In genomic region chr5:141747152-141747640, GRCh38 we compare ENCODE assay signal across 8 cellular contexts.
DNase-seq lines count a peak whose midpoint lies in the region; ATAC-seq and TF ChIP-seq lines count a peak whose summit lies in the region.

No MANE protein-coding gene starts in this region.

- peak; percentile 90 to 91 for ATAC-seq in left cardiac atrium

- no peak overlapping the region for H3K27ac ChIP-seq in WERI-Rb-1

- no peak for TF ChIP-seq CTCF in WERI-Rb-1 (IDR thresholded peaks at IDR 0.05; ENCODE audit: low read depth, low read length)
- TF ChIP-seq CTCF in GM10248 (IDR thresholded peaks at IDR 0.05; ENCODE audit: control extremely low read depth, extremely low read depth, low read depth, missing control alignments) = no peak

- no peaks in the 10 kb centered on the region for H3K4me1 Mint-ChIP-seq in activated CD4-positive, alpha-beta T cell treated with anti-CD3 and anti-CD28 coated beads, Interleukin-2, amount 10 ng/mL, durations not matched to agents 7 days and 5 days
- no peaks in the 10 kb centered on the region for H3K4me1 Mint-ChIP-seq in activated CD4-positive, alpha-beta T cell treated with anti-CD3 and anti-CD28 coated beads, Interleukin-2, amount 10 ng/mL, durations not matched to agents 24 days and 14 days

- no peaks in the 10 kb centered on the region for H3K27me3 ChIP-seq in WERI-Rb-1 (ENCODE audit: insufficient read depth, low read depth, severe bottlenecking)

- H3K9me3 ChIP-seq in WERI-Rb-1 (ENCODE audit: severe bottlenecking) = no peaks in the 10 kb centered on the region

- no peak overlapping the region for H3K27ac Mint-ChIP-seq in activated CD4-positive, alpha-beta T cell treated with anti-CD3 and anti-CD28 coated beads, Interleukin-2, amount 10 ng/mL, durations not matched to agents 7 days and 5 days
- no peak overlapping the region for H3K27ac Mint-ChIP-seq in activated CD4-positive, alpha-beta T cell treated with anti-CD3 and anti-CD28 coated beads, Interleukin-2, amount 10 ng/mL, durations not matched to agents 24 days and 14 days

- no peaks in the 10 kb centered on the region for H3K36me3 ChIP-seq in WERI-Rb-1

- no peak overlapping the region for H3K4me3 Mint-ChIP-seq in activated CD4-positive, alpha-beta T cell treated with anti-CD3 and anti-CD28 coated beads, Interleukin-2, amount 10 ng/mL, durations not matched to agents 7 days and 5 days
- no peak overlapping the region for H3K4me3 Mint-ChIP-seq in activated CD4-positive, alpha-beta T cell treated with anti-CD3 and anti-CD28 coated beads, Interleukin-2, amount 10 ng/mL, durations not matched to agents 24 days and 14 days

- DNase-seq in EH (ENCODE audit: low read depth) (peak; percentile 59), NCI-H1436 (lab: John Stamatoyannopoulos, UW) (peak; percentile 95), WERI-Rb-1 (peak; percentile 97), left cardiac atrium (peak; percentile 85), skeletal muscle cell (ENCODE audit: low read depth) (peak; percentile 11), GM10248 (ENCODE audit: extremely low spot score) (no peak)
- DNase-seq in activated CD4-positive, alpha-beta T cell treated with anti-CD3 and anti-CD28 coated beads, Interleukin-2, amount 10 ng/mL, durations not matched to agents 7 days and 5 days = no peak
- no peak for DNase-seq in activated CD4-positive, alpha-beta T cell treated with anti-CD3 and anti-CD28 coated beads, Interleukin-2, amount 10 ng/mL, durations not matched to agents 24 days and 14 days

- intact Hi-C loops in left cardiac atrium (cut with DNase I) = no loop called here
- intact Hi-C loops in activated CD4-positive, alpha-beta T cell treated with anti-CD3 and anti-CD28 coated beads, Interleukin-2, amount 10 ng/mL, durations not matched to agents 24 days and 14 days (cut with micrococcal nuclease) = no loop called here

- no peak overlapping the region for H3K4me3 ChIP-seq in WERI-Rb-1 (ENCODE audit: low read depth, low read length)
- H3K4me3 ChIP-seq in skeletal muscle cell (ENCODE audit: low read depth, low read length) = no peak overlapping the region

- H3K27me3 Mint-ChIP-seq in activated CD4-positive, alpha-beta T cell treated with anti-CD3 and anti-CD28 coated beads, Interleukin-2, amount 10 ng/mL, durations not matched to agents 7 days and 5 days = peaks cover 24% of the 10 kb centered on the region
- H3K27me3 Mint-ChIP-seq in activated CD4-positive, alpha-beta T cell treated with anti-CD3 and anti-CD28 coated beads, Interleukin-2, amount 10 ng/mL, durations not matched to agents 24 days and 14 days = peaks cover 31% of the 10 kb centered on the region

- H3K9me3 Mint-ChIP-seq in activated CD4-positive, alpha-beta T cell treated with anti-CD3 and anti-CD28 coated beads, Interleukin-2, amount 10 ng/mL, durations not matched to agents 7 days and 5 days = no peaks in the 10 kb centered on the region
- no peaks in the 10 kb centered on the region for H3K9me3 Mint-ChIP-seq in activated CD4-positive, alpha-beta T cell treated with anti-CD3 and anti-CD28 coated beads, Interleukin-2, amount 10 ng/mL, durations not matched to agents 24 days and 14 days

- POLR2A ChIA-PET in activated CD4-positive, alpha-beta T cell treated with anti-CD3 and anti-CD28 coated beads, Interleukin-2, amount 10 ng/mL, durations not matched to agents 7 days and 5 days (lab: Charles Lee) = no interaction called here
- POLR2A ChIA-PET in GM10248 (lab: Yijun Ruan, JAX) = no interaction called here

- no peaks in the 10 kb centered on the region for H3K36me3 Mint-ChIP-seq in activated CD4-positive, alpha-beta T cell treated with anti-CD3 and anti-CD28 coated beads, Interleukin-2, amount 10 ng/mL, durations not matched to agents 7 days and 5 days (ENCODE audit: low read depth)
- H3K36me3 Mint-ChIP-seq in activated CD4-positive, alpha-beta T cell treated with anti-CD3 and anti-CD28 coated beads, Interleukin-2, amount 10 ng/mL, durations not matched to agents 24 days and 14 days (ENCODE audit: low read depth) = no peaks in the 10 kb centered on the region

- CTCF ChIA-PET in activated CD4-positive, alpha-beta T cell treated with anti-CD3 and anti-CD28 coated beads, Interleukin-2, amount 10 ng/mL, durations not matched to agents 7 days and 5 days (lab: Charles Lee) = no interaction called here
- CTCF ChIA-PET in GM10248 (lab: Yijun Ruan, JAX) = interaction anchor here (0.6 to 1.8 kb wide), 2 partner anchors 11 to 97 kb away, joined by 3 to 4 read pairs; no protein-coding TSS in a partner anchor

Comparison
In these comparisons a context has a peak if more than half of its experiments do, and no peak if none do; other contexts are left out.
1. DNase-seq: peak in EH (single experiment), NCI-H1436 (single experiment), WERI-Rb-1 (single experiment), left cardiac atrium (single experiment) and skeletal muscle cell (single experiment); none in activated CD4-positive, alpha-beta T cell treated with anti-CD3 and anti-CD28 coated beads, Interleukin-2, amount 10 ng/mL, durations not matched to agents 7 days and 5 days (single experiment), GM10248 (single experiment) and activated CD4-positive, alpha-beta T cell treated with anti-CD3 and anti-CD28 coated beads, Interleukin-2, amount 10 ng/mL, durations not matched to agents 24 days and 14 days (single experiment).